Comparison of ENCODE assay signal across 3 cellular contexts in the genomic region with DNA sequence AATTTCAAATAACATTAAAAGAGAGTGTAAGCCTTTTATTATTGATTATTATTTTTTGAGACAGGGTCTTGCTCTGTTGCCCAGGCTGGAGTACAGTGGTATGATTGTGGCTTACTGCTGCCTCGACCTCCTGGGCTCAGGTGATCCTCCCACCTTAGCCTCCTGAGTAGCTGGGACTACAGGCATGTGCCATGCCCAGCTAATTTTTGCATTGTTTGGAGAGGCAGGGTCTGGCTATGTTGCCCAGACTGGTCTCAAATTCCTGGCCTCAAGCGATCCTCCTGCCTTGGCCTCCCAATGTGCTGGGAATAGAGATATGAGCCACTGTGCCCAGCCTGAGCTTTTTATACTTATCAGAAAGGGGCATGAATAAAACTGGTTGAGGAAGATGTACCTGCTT. TPM values are rescaled to one million over a fixed set of nuclear protein-coding genes. Genes with fewer than 3 reads are reported as not detected.
"Had no signal": no experiment of that assay in that cellular context is flagged by ENCODE, and none has a peak within 500 bp of the region (broad histone marks: within the 10 kb centered on the region; RNA-seq: fewer than 3 reads in every experiment).

No MANE protein-coding gene starts in this region.

RNA-seq across cellular contexts. Expression of a gene that starts 57.0 kb away (rescaled TPM):
- total RNA-seq: epithelial cell of proximal tubule, glomerular endothelial cell, hepatocyte had no signal
